In genomic region chr10:72720814-72721665, GRCh38 we compare ENCODE assay signal across 1 cellular context.
TF ChIP-seq lines count a peak whose summit lies in the region.

No MANE protein-coding gene starts in this region.

TF ChIP-seq in A549, 52 proteins besides CTCF, POLR2A, EP300 and RAD21:
- TF ChIP-seq FOXS1 (CRISPR knock-in tag; IDR thresholded peaks at IDR 0.05) (no peak), EHMT2 (IDR thresholded peaks at IDR 0.05; ENCODE audit: low read depth) (no peak), RARB (CRISPR knock-in tag; IDR thresholded peaks at IDR 0.05) (no peak), HOXB5 (CRISPR knock-in tag; IDR thresholded peaks at IDR 0.05) (no peak), BCL3 (IDR thresholded peaks at IDR 0.05) (no peak), EHF (CRISPR knock-in tag; IDR thresholded peaks at IDR 0.05) (no peak), CEBPB (IDR thresholded peaks at IDR 0.05) (no peak), REST (IDR thresholded peaks at IDR 0.05) (no peak), KDM5A (IDR thresholded peaks at IDR 0.05) (no peak), NFE2L2 (conservative IDR thresholded peaks at IDR 0.05; ENCODE audit: low read length) (no peak)
- TF ChIP-seq, protein P1, sequence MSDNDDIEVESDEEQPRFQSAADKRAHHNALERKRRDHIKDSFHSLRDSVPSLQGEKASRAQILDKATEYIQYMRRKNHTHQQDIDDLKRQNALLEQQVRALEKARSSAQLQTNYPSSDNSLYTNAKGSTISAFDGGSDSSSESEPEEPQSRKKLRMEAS (IDR thresholded peaks at IDR 0.05): no peak
